ENCODE assay signal across 8 cellular contexts in the genomic region with DNA sequence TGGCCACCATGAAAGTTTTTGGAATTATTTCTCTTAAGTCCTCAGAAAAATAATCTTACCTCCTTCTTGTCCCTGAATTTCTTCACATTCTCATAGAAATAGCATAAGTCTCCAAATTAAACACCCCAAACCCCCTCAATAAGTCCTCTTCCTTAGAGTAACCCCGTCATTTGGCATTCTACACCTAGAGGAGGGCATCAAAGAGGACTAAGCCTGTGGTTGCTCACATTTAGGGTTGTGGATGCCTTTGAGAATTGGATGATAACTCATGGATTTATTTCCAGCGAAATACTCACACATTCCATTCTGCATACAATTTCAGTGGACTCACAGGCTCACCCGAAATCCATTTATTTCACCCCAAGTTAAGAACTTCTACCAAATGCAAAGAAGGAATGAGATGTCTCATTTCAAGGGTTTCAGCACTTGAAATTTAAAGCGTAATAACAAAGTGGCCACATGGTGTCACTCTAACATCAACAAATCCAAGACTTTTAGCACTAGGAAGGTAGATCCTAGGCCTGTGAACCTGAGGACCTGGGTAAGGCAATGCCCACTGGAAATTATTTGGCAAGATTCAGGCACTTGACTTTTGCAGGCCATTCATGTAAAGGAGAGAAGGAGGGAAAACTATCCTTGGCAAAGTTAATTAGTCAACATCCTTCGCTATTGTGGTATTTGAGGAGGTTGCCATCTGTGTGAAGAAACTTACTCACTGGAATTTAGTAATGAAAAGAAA. TPM values are rescaled to one million over a fixed set of nuclear protein-coding genes. Genes with fewer than 3 reads are reported as not detected.
DNase-seq lines count a peak whose midpoint lies in the region; ATAC-seq, FAIRE-seq and TF ChIP-seq lines count a peak whose summit lies in the region.

No MANE protein-coding gene starts in this region.

- ATAC-seq in HG02943 (IDR thresholded peaks at IDR 0.05; ENCODE audit: low read depth, unreplicated experiment) (peak; percentile 71), pancreas (peak; percentile 46 to 86 (median 82))
- ATAC-seq in activated CD4-positive, CD25-positive, alpha-beta regulatory T cell treated with anti-CD3 and anti-CD28 coated beads, Interleukin-2, amount 50 U/mL, for 24 hours, result peak; percentile 55 to 68

- in situ Hi-C loops in G401 (cut with HindIII; ENCODE audit: low sequenced_read_pairs), result no loop called here

- TF ChIP-seq CTCF in pancreas (IDR thresholded peaks at IDR 0.05), result peak; percentile 21 to 50 (median 43)

- no peaks in the 10 kb centered on the region for H3K9me3 ChIP-seq in pancreas

- no peaks in the 10 kb centered on the region for H3K27me3 ChIP-seq in pancreas

- no peaks in the 10 kb centered on the region for H3K36me3 ChIP-seq in pancreas

- FAIRE-seq in frontal cortex (lab: Jason Lieb, UNC) (no peak), pancreas (lab: Jason Lieb, UNC) (peak; percentile 83)

- 23 to 26% methylated on average over 5 of the region's 5 CpGs for WGBS in pancreas, 2 donors

- H3K27ac ChIP-seq in pancreas, result no peak overlapping the region

- H3K4me3 ChIP-seq in pancreas, result no peak overlapping the region

- DNase-seq in A172 (ENCODE audit: low spot score) (peak; percentile 54), G401 (ENCODE audit: low spot score) (peak; percentile 81), NCI-H2227 (lab: John Stamatoyannopoulos, UW; ENCODE audit: unreplicated experiment) (peak; percentile 87), frontal cortex (ENCODE audit: low spot score in 2 of 2) (peak; percentile 10 to 40), pancreas (peak in 2 of 6 donors; percentile 7 to 21), ureter (ENCODE audit: low spot score) (no peak)

- intact Hi-C loops in pancreas (cut with DNase I), result loop anchor here in 1 of 3 donors (10.0 kb wide), 1 partner anchor 781 kb away; no protein-coding TSS in a partner anchor

- H3K4me1 ChIP-seq in pancreas, result no peaks in the 10 kb centered on the region

RNA-seq across cellular contexts. Expression of a gene that starts 24.6 kb away (rescaled TPM):
- not detected in 2 replicates for total RNA-seq in A172 (2014; rRNA removed; shearing (Covaris generic))
- not detected in 2 replicates for total RNA-seq in G401 (2014; rRNA removed; shearing (Covaris generic))
- not detected for total RNA-seq in frontal cortex
- total RNA-seq in pancreas, result not detected
- not detected for polyA plus RNA-seq in pancreas
- total RNA-seq in ureter, result not detected

RNA-seq across cellular contexts. Expression of a gene that starts 51.3 kb away (rescaled TPM):
- not detected in 2 replicates for total RNA-seq in A172 (2014; rRNA removed; shearing (Covaris generic))
- not detected in 2 replicates for total RNA-seq in G401 (2014; rRNA removed; shearing (Covaris generic))
- total RNA-seq in frontal cortex (not detected), pancreas (not detected), ureter (not detected)
- polyA plus RNA-seq in pancreas, result not detected
